In the genomic region with DNA sequence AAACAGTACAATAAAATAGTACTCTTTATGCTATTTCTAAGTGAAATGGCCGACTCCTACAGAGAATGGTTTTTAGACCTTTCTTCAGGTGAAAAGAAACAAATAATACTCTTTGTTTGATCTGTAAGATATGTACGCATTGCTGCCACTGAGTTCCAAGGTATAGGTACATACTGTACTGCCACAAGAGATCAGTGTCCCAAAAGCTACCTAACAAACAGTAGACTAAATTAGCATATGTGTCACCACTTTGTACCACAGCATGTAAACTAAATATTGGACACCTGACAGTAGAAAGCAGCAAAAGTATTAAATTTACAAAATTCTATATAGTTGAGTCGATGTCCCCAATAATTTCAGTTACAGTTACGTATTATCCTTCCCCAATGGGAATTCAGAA, we compare ENCODE assay signal across 26 cellular contexts.
"Had no signal": no experiment of that assay in that cellular context is flagged by ENCODE, and none has a peak within 500 bp of the region (broad histone marks: within the 10 kb centered on the region; RNA-seq: fewer than 3 reads in every experiment).

No MANE protein-coding gene starts in this region.

- H3K27ac ChIP-seq: left lung, parathyroid adenoma, tibial nerve, WERI-Rb-1 had no signal

- H3K4me3 ChIP-seq: left lung, tibial nerve had no signal

- FAIRE-seq: small intestine, TTC549 had no signal

- ATAC-seq: activated CD8-positive, alpha-beta memory T cell treated with anti-CD3 and anti-CD28 coated beads, Interleukin-2, amount 10 ng/mL, durations not matched to agents 7 days and 5 days; activated CD8-positive, alpha-beta T cell treated with anti-CD3 and anti-CD28 coated beads for 36 hours; activated naive CD4-positive, alpha-beta T cell treated with anti-CD3 and anti-CD28 coated beads, Interleukin-2, amount 50 U/mL, for 72 hours; left lung; sciatic nerve; stimulated activated effector memory CD8-positive, alpha-beta T cell treated with anti-CD3 and anti-CD28 coated beads, Interleukin-12 subunit alpha, Interleukin-12 subunit beta, amount 100 ng/mL, for 72 hours; stimulated activated naive CD8-positive, alpha-beta T cell treated with anti-CD3 and anti-CD28 coated beads, Interleukin-15, amount 100 ng/mL, for 72 hours had no signal

- DNase-seq: activated CD4-positive, alpha-beta T cell treated with anti-CD3 and anti-CD28 coated beads, Interleukin-2, amount 10 ng/mL, durations not matched to agents 7 days and 5 days; activated CD4-positive, CD25-positive, alpha-beta regulatory T cell treated with anti-CD3 and anti-CD28 coated beads, Interleukin-2, amount 50 U/mL, for 72 hours; activated CD8-positive, alpha-beta memory T cell treated with anti-CD3 and anti-CD28 coated beads, Interleukin-2, amount 10 ng/mL, durations not matched to agents 7 days and 5 days; activated CD8-positive, alpha-beta T cell treated with anti-CD3 and anti-CD28 coated beads for 36 hours; activated gamma-delta T cell; activated T-cell treated with anti-CD3 and anti-CD28 coated beads for 4 hours; aorta; foreskin fibroblast; glutamatergic neuron; hippocampal formation; kidney glomerular epithelial cell; left lung; mammary epithelial cell; midbrain; nephron progenitor cell; nucleus accumbens; small intestine; stimulated activated CD4-positive, alpha-beta T cell treated with anti-CD3 and anti-CD28 coated beads, Interleukin-2, amount 100 ng/mL, for 24 hours; stimulated activated naive CD8-positive, alpha-beta T cell treated with anti-CD3 and anti-CD28 coated beads, Interleukin-15, amount 100 ng/mL, for 72 hours; WERI-Rb-1 had no signal

- H3K9ac ChIP-seq: parathyroid adenoma had no signal

- H2AFZ ChIP-seq: parathyroid adenoma had no signal

- H3K27me3 ChIP-seq: left lung, tibial nerve had no signal

- H3K9me3 ChIP-seq: left lung, tibial nerve had no signal
